In the genomic region with DNA sequence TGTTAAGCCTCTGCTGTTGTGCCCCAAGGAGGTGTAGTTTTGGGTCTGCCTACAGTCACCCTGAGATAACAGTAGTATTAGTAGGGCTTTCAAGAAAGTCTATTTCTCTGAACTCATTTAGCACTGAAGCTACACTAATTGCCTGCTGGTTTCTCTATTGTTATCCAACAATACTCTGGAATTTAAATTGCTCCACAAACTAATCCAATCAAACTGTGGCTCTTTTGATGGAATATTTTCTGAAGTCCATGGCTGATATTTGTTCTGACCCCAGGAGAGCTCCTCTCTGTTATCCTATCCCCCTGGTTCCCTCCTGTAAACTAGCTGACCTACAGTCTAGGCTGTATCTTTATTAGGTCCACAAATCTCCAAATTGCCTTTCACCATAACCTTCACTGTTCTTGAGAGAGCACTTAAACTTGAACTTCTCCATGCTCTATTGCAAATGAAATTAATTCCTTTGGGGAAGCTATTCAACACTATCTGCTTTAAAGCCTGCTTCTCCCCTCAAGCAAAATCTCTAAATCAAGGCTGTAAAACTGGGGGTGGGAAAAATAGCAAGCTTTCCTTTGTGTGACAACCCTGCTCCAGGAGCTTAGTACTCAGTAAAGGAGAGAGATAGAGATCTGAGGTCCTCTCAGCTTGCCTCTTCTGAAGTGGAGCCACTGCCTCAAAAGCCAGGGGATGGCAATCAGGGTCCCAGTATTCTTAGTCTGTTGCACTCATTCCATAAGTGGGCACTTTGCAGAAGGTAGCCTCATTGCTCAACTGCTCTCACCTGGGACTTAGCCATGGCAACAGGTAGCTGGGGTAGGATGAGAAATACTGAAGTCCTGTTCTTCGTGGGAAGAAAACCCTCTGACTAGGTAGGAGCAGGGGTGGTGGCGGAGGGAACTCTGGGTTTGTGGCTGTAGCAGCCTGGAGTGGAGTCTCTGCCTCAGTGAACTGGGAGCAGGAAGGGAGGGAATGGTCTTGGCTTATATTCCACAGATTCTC, we compare ENCODE assay signal across 19 cellular contexts.
"Had no signal": no experiment of that assay in that cellular context is flagged by ENCODE, and none has a peak within 500 bp of the region (broad histone marks: within the 10 kb centered on the region; RNA-seq: fewer than 3 reads in every experiment).

No MANE protein-coding gene starts in this region.

- FAIRE-seq: bronchial epithelial cell, small intestine had no signal

- H3K36me3 ChIP-seq: colonic mucosa, esophagus muscularis mucosa, transverse colon, vagina had no signal

- H3K27me3 ChIP-seq: colonic mucosa, dorsolateral prefrontal cortex, esophagus muscularis mucosa, hepatocyte, transverse colon, vagina had no signal

- H3K4me1 ChIP-seq: colonic mucosa, transverse colon, vagina had no signal

- DNase-seq: activated CD4-positive, alpha-beta T cell treated with anti-CD3 and anti-CD28 coated beads, Interleukin-2, amount 50 U/mL, for 48 hours; activated CD8-positive, alpha-beta memory T cell treated with anti-CD3 and anti-CD28 coated beads, Interleukin-2, amount 50 U/mL, for 48 hours; activated naive CD4-positive, alpha-beta T cell treated with Interleukin-2 at 50 U/mL for 16 hours; activated naive CD8-positive, alpha-beta T cell treated with anti-CD3 and anti-CD28 coated beads, Interleukin-2, amount 10 ng/mL, durations not matched to agents 7 days and 5 days; activated T-cell treated with anti-CD3 and anti-CD28 coated beads, Interleukin-2, amount 50 U/mL, for 4 hours; amniotic stem cell; colonic mucosa; dorsolateral prefrontal cortex; effector memory CD8-positive, alpha-beta T cell; glutamatergic neuron; left ventricle myocardium superior; small intestine; stimulated activated CD4-positive, alpha-beta T cell treated with anti-CD3 and anti-CD28 coated beads, Interleukin-2, amount 100 ng/mL, for 24 hours; stimulated activated naive CD8-positive, alpha-beta T cell treated with anti-CD3 and anti-CD28 coated beads, Interleukin-15, amount 100 ng/mL, for 72 hours; transverse colon had no signal

- H3K27ac ChIP-seq: colonic mucosa, dorsolateral prefrontal cortex, esophagus muscularis mucosa, hepatocyte, transverse colon, vagina had no signal

- H3K9me3 ChIP-seq: colonic mucosa, esophagus muscularis mucosa, transverse colon, vagina had no signal

- H3K4me3 ChIP-seq: colonic mucosa, dorsolateral prefrontal cortex, esophagus muscularis mucosa, hepatocyte, transverse colon, vagina had no signal
